In the genomic region with DNA sequence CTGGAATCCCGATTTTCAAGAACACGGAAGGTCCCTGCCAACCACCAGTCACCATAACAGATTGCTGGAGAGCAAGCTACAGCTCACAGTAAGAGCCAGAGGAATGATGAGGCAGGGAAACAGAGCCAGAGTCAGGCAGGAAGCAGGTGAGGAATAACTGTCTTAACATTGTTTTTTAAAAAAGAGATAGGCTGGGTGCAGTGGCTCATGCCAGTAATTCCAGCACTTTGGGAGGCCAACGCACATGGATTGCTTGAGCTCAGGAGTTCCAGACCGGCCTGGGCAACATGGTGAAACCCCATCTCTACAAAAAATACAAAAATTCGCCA, we compare ENCODE assay signal across 10 cellular contexts. TPM values are rescaled to one million over a fixed set of nuclear protein-coding genes. Genes with fewer than 3 reads are reported as not detected.
DNase-seq lines count a peak whose midpoint lies in the region; ATAC-seq and TF ChIP-seq lines count a peak whose summit lies in the region.
"Had no signal": no experiment of that assay in that cellular context is flagged by ENCODE, and none has a peak within 500 bp of the region (broad histone marks: within the 10 kb centered on the region; RNA-seq: fewer than 3 reads in every experiment).

No MANE protein-coding gene starts in this region.

- H3K9me3 ChIP-seq in BLaER1 treated with 17β-estradiol and CSF1 and Interleukin-3, amounts not matched to agents 10 nM and 100 nM (replicated peaks in 1 of 11), result no peaks in the 10 kb centered on the region
- H3K9me3 ChIP-seq in lower lobe of right lung, result no peaks in the 10 kb centered on the region

- peak overlapping the region; percentile 98 to 99 for H3K27ac Mint-ChIP-seq in T-cell
- H3K27ac Mint-ChIP-seq: brain had no signal

- H3K4me1 ChIP-seq in BLaER1 treated with 17β-estradiol and CSF1 and Interleukin-3, amounts not matched to agents 10 nM and 100 nM, result peaks cover 90 to 95% (median 92%) of the 10 kb centered on the region in 10 experiments
- H3K4me1 ChIP-seq in lower lobe of right lung, result peaks cover 97% of the 10 kb centered on the region

- peak overlapping the region; percentile 86 to 98 (median 95) for H3K4me2 ChIP-seq in BLaER1 treated with 17β-estradiol and CSF1 and Interleukin-3, amounts not matched to agents 10 nM and 100 nM

- H4K20me1 ChIP-seq in BLaER1 treated with 17β-estradiol and CSF1 and Interleukin-3, amounts not matched to agents 10 nM and 100 nM, result peaks cover 0 to 9% (median 0%) of the 10 kb centered on the region in 11 experiments; a peak in 1 of 22 replicates

- no peak for DNase-seq in T-cell
- DNase-seq in lower lobe of right lung, result no peak
- no peak for DNase-seq in GM13976 (ENCODE audit: low spot score)
- no peak for DNase-seq in occipital lobe (lab: John Stamatoyannopoulos, UW)
- DNase-seq: DMS153, mesendoderm had no signal

- no peaks in the 10 kb centered on the region for H3K9me3 Mint-ChIP-seq in T-cell
- H3K9me3 Mint-ChIP-seq: brain had no signal

- POLR2A ChIA-PET in T-cell (lab: Charles Lee), result interaction anchor here in 1 of 2 donors (0.5 to 1.6 kb wide), 3 partner anchors 12 to 371 kb away, joined by 3 to 5 read pairs (median 4); partner anchors contain the start of gene TBC1D10A

- H3K27me3 Mint-ChIP-seq in T-cell, result no peaks in the 10 kb centered on the region
- H3K27me3 Mint-ChIP-seq: brain had no signal

- no peak overlapping the region for H3K4me3 ChIP-seq in BLaER1 treated with 17β-estradiol and CSF1 and Interleukin-3, amounts not matched to agents 10 nM and 100 nM
- no peak overlapping the region for H3K4me3 ChIP-seq in lower lobe of right lung

- peak overlapping the region; percentile 59 to 94 (median 87); a peak in 20 of 22 replicates for H3K27ac ChIP-seq in BLaER1 treated with 17β-estradiol and CSF1 and Interleukin-3, amounts not matched to agents 10 nM and 100 nM
- H3K27ac ChIP-seq in lower lobe of right lung, result peak overlapping the region; percentile 91

- no peak for ATAC-seq in T-cell (replicated peaks in 1 of 4)
- no peak for ATAC-seq in lower lobe of right lung
- no peak for ATAC-seq in GM18511 (IDR thresholded peaks at IDR 0.05; ENCODE audit: unreplicated experiment)

- CTCF ChIA-PET in T-cell (lab: Charles Lee), result interaction anchor here (1.0 to 1.8 kb wide), 4 partner anchors 14 to 88 kb away, joined by 3 to 7 read pairs (median 4); partner anchors contain the start of genes CASTOR1 (in 2 of the 2) and TBC1D10A (in 1 of the 2)

- intact Hi-C loops in lower lobe of right lung (cut with DNase I), result no loop called here

- no peaks in the 10 kb centered on the region for H3K27me3 ChIP-seq in BLaER1 treated with 17β-estradiol and CSF1 and Interleukin-3, amounts not matched to agents 10 nM and 100 nM
- H3K27me3 ChIP-seq in lower lobe of right lung (ENCODE audit: low read depth), result no peaks in the 10 kb centered on the region

- H3K36me3 Mint-ChIP-seq in T-cell, result peaks cover 43% of the 10 kb centered on the region

- peak overlapping the region; percentile 10 to 73 (median 49) for H3K4me3 Mint-ChIP-seq in T-cell
- H3K4me3 Mint-ChIP-seq: brain had no signal

- H3K36me3 ChIP-seq in BLaER1 treated with 17β-estradiol and CSF1 and Interleukin-3, amounts not matched to agents 10 nM and 100 nM, result peaks cover 0 to 42% (median 16%) of the 10 kb centered on the region in 11 experiments; a peak in 17 of 22 replicates
- H3K36me3 ChIP-seq in lower lobe of right lung, result peaks cover 54% of the 10 kb centered on the region

- peak overlapping the region in 10 of 11 experiments; percentile 28 to 67 (median 58); a peak in 18 of 22 replicates for H3K9ac ChIP-seq in BLaER1 treated with 17β-estradiol and CSF1 and Interleukin-3, amounts not matched to agents 10 nM and 100 nM

- no peak for TF ChIP-seq CTCF in lower lobe of right lung (IDR thresholded peaks at IDR 0.05)
- no peak for TF ChIP-seq CTCF in GM13976 (IDR thresholded peaks at IDR 0.05; ENCODE audit: borderline replicate concordance, control extremely low read depth, extremely low read depth, insufficient read depth, missing control alignments)

- in situ Hi-C loops in GM13976 (cut with MboI; ENCODE audit: low sequenced_read_pairs, unreplicated experiment), result no loop called here

- H3K4me1 Mint-ChIP-seq in T-cell, result peaks cover 88 to 98% (median 97%) of the 10 kb centered on the region in 3 donors

RNA-seq across cellular contexts. Expression of gene CASTOR1, which starts 13.5 kb away (rescaled TPM):
- total RNA-seq in T-cell (10 to 100 TPM; 12.8 to 21.9 (median 16.1) TPM), lower lobe of right lung (16.2 TPM), occipital lobe (2.7 TPM)

RNA-seq across cellular contexts. Expression of gene TBC1D10A, which starts 24.0 kb away (rescaled TPM):
- total RNA-seq in T-cell (10 to 100 TPM; 56.2 to 84.3 (median 82.3) TPM), lower lobe of right lung (27.4 TPM), occipital lobe (10.0 TPM)

RNA-seq across cellular contexts. Expression of gene OSM, which starts 36.1 kb away (rescaled TPM):
- total RNA-seq in T-cell (10 to 100 TPM in 2 of 5 donors, 1 to 10 TPM in 3; 5.9 to 16.5 (median 7.4) TPM), lower lobe of right lung (1.1 TPM), occipital lobe (0.31 TPM)
- total RNA-seq: RPMI7951 had no signal

RNA-seq across cellular contexts. Expression of gene SF3A1, which starts 53.9 kb away (rescaled TPM):
- total RNA-seq in T-cell (100 to 1,000 TPM; 272 to 323 (median 292) TPM), lower lobe of right lung (162 TPM), occipital lobe (16.1 TPM)

RNA-seq across cellular contexts. Expression of gene CCDC157, which starts 54.0 kb away (rescaled TPM):
- 10 to 100 TPM in 1 of 5 donors, 1 to 10 TPM in 4; 4.6 to 10.9 (median 5.1) TPM for total RNA-seq in T-cell
- 5.2 TPM for total RNA-seq in lower lobe of right lung
- 5.6 TPM for total RNA-seq in occipital lobe
